In genomic region chr10:121570316-121570715, GRCh38 we compare ENCODE assay signal across 14 cellular contexts. TPM values are rescaled to one million over a fixed set of nuclear protein-coding genes. Genes with fewer than 3 reads are reported as not detected.
A peak's percentile ranks its signal among the peaks of the same experiment; 100 is the strongest.
DNase-seq lines count a peak whose midpoint lies in the region; ATAC-seq and TF ChIP-seq lines count a peak whose summit lies in the region.
"Had no signal": no experiment of that assay in that cellular context is flagged by ENCODE, and none has a peak within 500 bp of the region (broad histone marks: within the 10 kb centered on the region; RNA-seq: fewer than 3 reads in every experiment).

No MANE protein-coding gene starts in this region.

- ATAC-seq in heart left ventricle (no peak), foreskin keratinocyte (peak; percentile 20), HG03108 (IDR thresholded peaks at IDR 0.05; ENCODE audit: unreplicated experiment) (no peak), HG02610 (IDR thresholded peaks at IDR 0.05; ENCODE audit: unreplicated experiment) (no peak), HG03135 (IDR thresholded peaks at IDR 0.05; ENCODE audit: unreplicated experiment) (no peak)

- H3K27me3 Mint-ChIP-seq in nephron progenitor cell (ENCODE audit: low read depth, poor library complexity) = peaks cover 4% of the 10 kb centered on the region

- peak overlapping the region; percentile 3 for H3K27ac Mint-ChIP-seq in nephron progenitor cell

- H3K27me3 ChIP-seq in cardiac muscle cell (no peaks in the 10 kb centered on the region), heart left ventricle (peaks cover 0 to 27% (median 0%) of the 10 kb centered on the region in 9 donors), foreskin keratinocyte (no peaks in the 10 kb centered on the region)

- TF ChIP-seq CTCF in cardiac muscle cell (IDR thresholded peaks at IDR 0.05; ENCODE audit: low read depth, low read length) (no peak), heart left ventricle (IDR thresholded peaks at IDR 0.05) (no peak), foreskin keratinocyte (conservative IDR thresholded peaks at IDR 0.05) (peak; percentile 27), nephron progenitor cell (IDR thresholded peaks at IDR 0.05) (no peak)

- H3K9me3 ChIP-seq in cardiac muscle cell (ENCODE audit: low read depth) = no peaks in the 10 kb centered on the region
- no peaks in the 10 kb centered on the region for H3K9me3 ChIP-seq in heart left ventricle

- peak overlapping the region; percentile 23 for H3K27ac ChIP-seq in cardiac muscle cell
- H3K27ac ChIP-seq in heart left ventricle = no peak overlapping the region
- H3K27ac ChIP-seq in foreskin keratinocyte = no peak overlapping the region

- H3K4me1 ChIP-seq in cardiac muscle cell (ENCODE audit: low read depth) (peaks cover 41% of the 10 kb centered on the region), heart left ventricle (no peaks in the 10 kb centered on the region), foreskin keratinocyte (peaks cover 26% of the 10 kb centered on the region)

- in situ Hi-C loops in G401 (cut with HindIII; ENCODE audit: low sequenced_read_pairs) = no loop called here

- H3K36me3 Mint-ChIP-seq in nephron progenitor cell (ENCODE audit: low read depth) = peaks cover 19% of the 10 kb centered on the region

- peaks cover 74% of the 10 kb centered on the region for H3K4me1 Mint-ChIP-seq in nephron progenitor cell

- DNase-seq in cardiac muscle cell (ENCODE audit: low read depth in 1 of 2, low spot score in 1 of 2) (no peak), heart left ventricle (no peak), foreskin keratinocyte (peak in 1 of 2 donors; percentile 20), nephron progenitor cell (no peak), G401 (ENCODE audit: low spot score) (no peak)
- DNase-seq: 8988T, C1 segment of cervical spinal cord, H7, NCI-H1092, NCI-H2227 treated with DMSO at 0.1 percent for 48 hours, NCI-H524 treated with DMSO at 0.1 percent for 48 hours had no signal

- intact Hi-C loops in heart left ventricle (cut with DNase I) = no loop called here

- H3K4me3 Mint-ChIP-seq in nephron progenitor cell = no peak overlapping the region

- H3K9me3 Mint-ChIP-seq in nephron progenitor cell = no peaks in the 10 kb centered on the region

- 79 to 85% (median 82%) methylated on average over 5 of the region's 5 CpGs for WGBS in heart left ventricle, 4 donors

- H3K36me3 ChIP-seq in cardiac muscle cell (no peaks in the 10 kb centered on the region), heart left ventricle (no peaks in the 10 kb centered on the region)

- TF ChIP-seq POLR2A in heart left ventricle (IDR thresholded peaks at IDR 0.05) = no peak

- no peak overlapping the region for H3K4me3 ChIP-seq in cardiac muscle cell
- H3K4me3 ChIP-seq in heart left ventricle = no peak overlapping the region

RNA-seq across cellular contexts. Expression of gene FGFR2, which starts 27.9 kb away (rescaled TPM):
- 47.1 and 50.6 TPM in 2 replicates for total RNA-seq in cardiac muscle cell
- 47.5 and 51.3 TPM in 2 replicates for polyA plus RNA-seq in cardiac muscle cell
- total RNA-seq in heart left ventricle = 1 to 10 TPM in 1 of 9 donors, under 1 TPM in 7, not detected in 1; 0.13 to 4.1 (median 0.45) TPM
- under 1 TPM; 0.15 to 0.18 TPM for polyA plus RNA-seq in heart left ventricle
- 30.3 and 35.8 TPM in 2 replicates for total RNA-seq in foreskin keratinocyte
- 11.1 and 14.3 TPM in 2 replicates for polyA plus RNA-seq in foreskin keratinocyte
- total RNA-seq in G401 (2014; rRNA removed; shearing (Covaris generic)) = 279 and 323 TPM in 2 replicates
